Comparison of ENCODE assay signal across 1 cellular context in genomic region chr20:16472045-16472872, GRCh38.
TF ChIP-seq lines count a peak whose summit lies in the region.

No MANE protein-coding gene starts in this region.

TF ChIP-seq in K562, 482 proteins besides CTCF, POLR2A, EP300 and RAD21 (continued from another document and continues in another):
- no peak for TF ChIP-seq MBD1 (CRISPR knock-in tag; IDR thresholded peaks at IDR 0.05)
- no peak for TF ChIP-seq ZNF444 (CRISPR knock-in tag; IDR thresholded peaks at IDR 0.05)
- peak; percentile 25; the same call in 1 of the 2 replicates for TF ChIP-seq CXXC5 (CRISPR knock-in tag; IDR thresholded peaks at IDR 0.05)
- peak; percentile 67 to 68 for TF ChIP-seq FOXK2 (conservative IDR thresholded peaks at IDR 0.05 in 1 of 2, IDR thresholded peaks at IDR 0.05 in 1 of 2; ENCODE audit: low read depth in 2 of 2)
- no peak for TF ChIP-seq CEBPB (tag; IDR thresholded peaks at IDR 0.05)
- TF ChIP-seq TCF3 (CRISPR knock-in tag; IDR thresholded peaks at IDR 0.05): peak; percentile 52
- TF ChIP-seq, protein P1, sequence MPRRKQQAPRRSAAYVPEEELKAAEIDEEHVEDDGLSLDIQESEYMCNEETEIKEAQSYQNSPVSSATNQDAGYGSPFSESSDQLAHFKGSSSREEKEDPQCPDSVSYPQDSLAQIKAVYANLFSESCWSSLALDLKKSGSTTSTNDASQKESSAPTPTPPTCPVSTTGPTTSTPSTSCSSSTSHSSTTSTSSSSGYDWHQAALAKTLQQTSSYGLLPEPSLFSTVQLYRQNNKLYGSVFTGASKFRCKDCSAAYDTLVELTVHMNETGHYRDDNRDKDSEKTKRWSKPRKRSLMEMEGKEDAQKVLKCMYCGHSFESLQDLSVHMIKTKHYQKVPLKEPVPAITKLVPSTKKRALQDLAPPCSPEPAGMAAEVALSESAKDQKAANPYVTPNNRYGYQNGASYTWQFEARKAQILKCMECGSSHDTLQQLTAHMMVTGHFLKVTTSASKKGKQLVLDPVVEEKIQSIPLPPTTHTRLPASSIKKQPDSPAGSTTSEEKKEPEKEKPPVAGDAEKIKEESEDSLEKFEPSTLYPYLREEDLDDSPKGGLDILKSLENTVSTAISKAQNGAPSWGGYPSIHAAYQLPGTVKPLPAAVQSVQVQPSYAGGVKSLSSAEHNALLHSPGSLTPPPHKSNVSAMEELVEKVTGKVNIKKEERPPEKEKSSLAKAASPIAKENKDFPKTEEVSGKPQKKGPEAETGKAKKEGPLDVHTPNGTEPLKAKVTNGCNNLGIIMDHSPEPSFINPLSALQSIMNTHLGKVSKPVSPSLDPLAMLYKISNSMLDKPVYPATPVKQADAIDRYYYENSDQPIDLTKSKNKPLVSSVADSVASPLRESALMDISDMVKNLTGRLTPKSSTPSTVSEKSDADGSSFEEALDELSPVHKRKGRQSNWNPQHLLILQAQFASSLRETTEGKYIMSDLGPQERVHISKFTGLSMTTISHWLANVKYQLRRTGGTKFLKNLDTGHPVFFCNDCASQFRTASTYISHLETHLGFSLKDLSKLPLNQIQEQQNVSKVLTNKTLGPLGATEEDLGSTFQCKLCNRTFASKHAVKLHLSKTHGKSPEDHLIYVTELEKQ (CRISPR knock-in tag; IDR thresholded peaks at IDR 0.05): no peak
- TF ChIP-seq, protein P2, sequence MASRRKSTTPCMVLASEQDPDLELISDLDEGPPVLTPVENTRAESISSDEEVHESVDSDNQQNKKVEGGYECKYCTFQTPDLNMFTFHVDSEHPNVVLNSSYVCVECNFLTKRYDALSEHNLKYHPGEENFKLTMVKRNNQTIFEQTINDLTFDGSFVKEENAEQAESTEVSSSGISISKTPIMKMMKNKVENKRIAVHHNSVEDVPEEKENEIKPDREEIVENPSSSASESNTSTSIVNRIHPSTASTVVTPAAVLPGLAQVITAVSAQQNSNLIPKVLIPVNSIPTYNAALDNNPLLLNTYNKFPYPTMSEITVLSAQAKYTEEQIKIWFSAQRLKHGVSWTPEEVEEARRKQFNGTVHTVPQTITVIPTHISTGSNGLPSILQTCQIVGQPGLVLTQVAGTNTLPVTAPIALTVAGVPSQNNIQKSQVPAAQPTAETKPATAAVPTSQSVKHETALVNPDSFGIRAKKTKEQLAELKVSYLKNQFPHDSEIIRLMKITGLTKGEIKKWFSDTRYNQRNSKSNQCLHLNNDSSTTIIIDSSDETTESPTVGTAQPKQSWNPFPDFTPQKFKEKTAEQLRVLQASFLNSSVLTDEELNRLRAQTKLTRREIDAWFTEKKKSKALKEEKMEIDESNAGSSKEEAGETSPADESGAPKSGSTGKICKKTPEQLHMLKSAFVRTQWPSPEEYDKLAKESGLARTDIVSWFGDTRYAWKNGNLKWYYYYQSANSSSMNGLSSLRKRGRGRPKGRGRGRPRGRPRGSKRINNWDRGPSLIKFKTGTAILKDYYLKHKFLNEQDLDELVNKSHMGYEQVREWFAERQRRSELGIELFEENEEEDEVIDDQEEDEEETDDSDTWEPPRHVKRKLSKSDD (conservative IDR thresholded peaks at IDR 0.05; ENCODE audit: low read length): no peak
- no peak for TF ChIP-seq POLR2AphosphoS5 (IDR thresholded peaks at IDR 0.05; ENCODE audit: control insufficient read depth, insufficient read depth, low read depth, low read length)
- TF ChIP-seq CBFA2T3 (IDR thresholded peaks at IDR 0.05): peak; percentile 76
- no peak for TF ChIP-seq MYBL2 (IDR thresholded peaks at IDR 0.05; ENCODE audit: low read depth)
- TF ChIP-seq MYBL2 (CRISPR knock-in tag; IDR thresholded peaks at IDR 0.05; ENCODE audit: borderline replicate concordance): no peak
- TF ChIP-seq U2AF1 (optimal IDR thresholded peaks at IDR 0.05; ENCODE audit: low read depth, low read length): no peak
- TF ChIP-seq ATF7 (IDR thresholded peaks at IDR 0.05): peak; percentile 47; the same call in 1 of the 2 replicates
- TF ChIP-seq, protein P3, sequence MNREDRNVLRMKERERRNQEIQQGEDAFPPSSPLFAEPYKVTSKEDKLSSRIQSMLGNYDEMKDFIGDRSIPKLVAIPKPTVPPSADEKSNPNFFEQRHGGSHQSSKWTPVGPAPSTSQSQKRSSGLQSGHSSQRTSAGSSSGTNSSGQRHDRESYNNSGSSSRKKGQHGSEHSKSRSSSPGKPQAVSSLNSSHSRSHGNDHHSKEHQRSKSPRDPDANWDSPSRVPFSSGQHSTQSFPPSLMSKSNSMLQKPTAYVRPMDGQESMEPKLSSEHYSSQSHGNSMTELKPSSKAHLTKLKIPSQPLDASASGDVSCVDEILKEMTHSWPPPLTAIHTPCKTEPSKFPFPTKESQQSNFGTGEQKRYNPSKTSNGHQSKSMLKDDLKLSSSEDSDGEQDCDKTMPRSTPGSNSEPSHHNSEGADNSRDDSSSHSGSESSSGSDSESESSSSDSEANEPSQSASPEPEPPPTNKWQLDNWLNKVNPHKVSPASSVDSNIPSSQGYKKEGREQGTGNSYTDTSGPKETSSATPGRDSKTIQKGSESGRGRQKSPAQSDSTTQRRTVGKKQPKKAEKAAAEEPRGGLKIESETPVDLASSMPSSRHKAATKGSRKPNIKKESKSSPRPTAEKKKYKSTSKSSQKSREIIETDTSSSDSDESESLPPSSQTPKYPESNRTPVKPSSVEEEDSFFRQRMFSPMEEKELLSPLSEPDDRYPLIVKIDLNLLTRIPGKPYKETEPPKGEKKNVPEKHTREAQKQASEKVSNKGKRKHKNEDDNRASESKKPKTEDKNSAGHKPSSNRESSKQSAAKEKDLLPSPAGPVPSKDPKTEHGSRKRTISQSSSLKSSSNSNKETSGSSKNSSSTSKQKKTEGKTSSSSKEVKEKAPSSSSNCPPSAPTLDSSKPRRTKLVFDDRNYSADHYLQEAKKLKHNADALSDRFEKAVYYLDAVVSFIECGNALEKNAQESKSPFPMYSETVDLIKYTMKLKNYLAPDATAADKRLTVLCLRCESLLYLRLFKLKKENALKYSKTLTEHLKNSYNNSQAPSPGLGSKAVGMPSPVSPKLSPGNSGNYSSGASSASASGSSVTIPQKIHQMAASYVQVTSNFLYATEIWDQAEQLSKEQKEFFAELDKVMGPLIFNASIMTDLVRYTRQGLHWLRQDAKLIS (CRISPR knock-in tag; IDR thresholded peaks at IDR 0.05): no peak
- no peak for TF ChIP-seq MECOM (CRISPR knock-in tag; IDR thresholded peaks at IDR 0.05)
- no peak for TF ChIP-seq PHF21A (IDR thresholded peaks at IDR 0.05; ENCODE audit: borderline replicate concordance, low read depth)
- peak; percentile 30 for TF ChIP-seq SOX6 (IDR thresholded peaks at IDR 0.05)
- no peak for TF ChIP-seq ZNF282 (CRISPR knock-in tag; IDR thresholded peaks at IDR 0.05)
- TF ChIP-seq, protein P4, sequence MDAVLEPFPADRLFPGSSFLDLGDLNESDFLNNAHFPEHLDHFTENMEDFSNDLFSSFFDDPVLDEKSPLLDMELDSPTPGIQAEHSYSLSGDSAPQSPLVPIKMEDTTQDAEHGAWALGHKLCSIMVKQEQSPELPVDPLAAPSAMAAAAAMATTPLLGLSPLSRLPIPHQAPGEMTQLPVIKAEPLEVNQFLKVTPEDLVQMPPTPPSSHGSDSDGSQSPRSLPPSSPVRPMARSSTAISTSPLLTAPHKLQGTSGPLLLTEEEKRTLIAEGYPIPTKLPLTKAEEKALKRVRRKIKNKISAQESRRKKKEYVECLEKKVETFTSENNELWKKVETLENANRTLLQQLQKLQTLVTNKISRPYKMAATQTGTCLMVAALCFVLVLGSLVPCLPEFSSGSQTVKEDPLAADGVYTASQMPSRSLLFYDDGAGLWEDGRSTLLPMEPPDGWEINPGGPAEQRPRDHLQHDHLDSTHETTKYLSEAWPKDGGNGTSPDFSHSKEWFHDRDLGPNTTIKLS (IDR thresholded peaks at IDR 0.05; ENCODE audit: borderline replicate concordance, low read depth): no peak
- TF ChIP-seq, protein P5, sequence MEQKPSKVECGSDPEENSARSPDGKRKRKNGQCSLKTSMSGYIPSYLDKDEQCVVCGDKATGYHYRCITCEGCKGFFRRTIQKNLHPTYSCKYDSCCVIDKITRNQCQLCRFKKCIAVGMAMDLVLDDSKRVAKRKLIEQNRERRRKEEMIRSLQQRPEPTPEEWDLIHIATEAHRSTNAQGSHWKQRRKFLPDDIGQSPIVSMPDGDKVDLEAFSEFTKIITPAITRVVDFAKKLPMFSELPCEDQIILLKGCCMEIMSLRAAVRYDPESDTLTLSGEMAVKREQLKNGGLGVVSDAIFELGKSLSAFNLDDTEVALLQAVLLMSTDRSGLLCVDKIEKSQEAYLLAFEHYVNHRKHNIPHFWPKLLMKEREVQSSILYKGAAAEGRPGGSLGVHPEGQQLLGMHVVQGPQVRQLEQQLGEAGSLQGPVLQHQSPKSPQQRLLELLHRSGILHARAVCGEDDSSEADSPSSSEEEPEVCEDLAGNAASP (IDR thresholded peaks at IDR 0.05): no peak
- no peak for TF ChIP-seq ARID4B (CRISPR knock-in tag; IDR thresholded peaks at IDR 0.05)
- TF ChIP-seq, protein P6, sequence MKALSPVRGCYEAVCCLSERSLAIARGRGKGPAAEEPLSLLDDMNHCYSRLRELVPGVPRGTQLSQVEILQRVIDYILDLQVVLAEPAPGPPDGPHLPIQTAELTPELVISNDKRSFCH (CRISPR knock-in tag; IDR thresholded peaks at IDR 0.05): no peak
- TF ChIP-seq, protein P6 (tag; IDR thresholded peaks at IDR 0.05): no peak
- TF ChIP-seq MCM5 (IDR thresholded peaks at IDR 0.05; ENCODE audit: low read depth): no peak
- TF ChIP-seq C11orf30 (IDR thresholded peaks at IDR 0.05; ENCODE audit: low read depth): peak; percentile 17; the same call in 1 of the 2 replicates
- peak; percentile 66 for TF ChIP-seq JUNB (CRISPR knock-in tag; conservative IDR thresholded peaks at IDR 0.05)
- TF ChIP-seq, protein P7, sequence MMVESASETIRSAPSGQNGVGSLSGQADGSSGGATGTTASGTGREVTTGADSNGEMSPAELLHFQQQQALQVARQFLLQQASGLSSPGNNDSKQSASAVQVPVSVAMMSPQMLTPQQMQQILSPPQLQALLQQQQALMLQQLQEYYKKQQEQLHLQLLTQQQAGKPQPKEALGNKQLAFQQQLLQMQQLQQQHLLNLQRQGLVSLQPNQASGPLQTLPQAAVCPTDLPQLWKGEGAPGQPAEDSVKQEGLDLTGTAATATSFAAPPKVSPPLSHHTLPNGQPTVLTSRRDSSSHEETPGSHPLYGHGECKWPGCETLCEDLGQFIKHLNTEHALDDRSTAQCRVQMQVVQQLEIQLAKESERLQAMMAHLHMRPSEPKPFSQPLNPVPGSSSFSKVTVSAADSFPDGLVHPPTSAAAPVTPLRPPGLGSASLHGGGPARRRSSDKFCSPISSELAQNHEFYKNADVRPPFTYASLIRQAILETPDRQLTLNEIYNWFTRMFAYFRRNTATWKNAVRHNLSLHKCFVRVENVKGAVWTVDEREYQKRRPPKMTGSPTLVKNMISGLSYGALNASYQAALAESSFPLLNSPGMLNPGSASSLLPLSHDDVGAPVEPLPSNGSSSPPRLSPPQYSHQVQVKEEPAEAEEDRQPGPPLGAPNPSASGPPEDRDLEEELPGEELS (CRISPR knock-in tag; IDR thresholded peaks at IDR 0.05; ENCODE audit: borderline replicate concordance): no peak
- TF ChIP-seq PRMT5 (CRISPR knock-in tag; IDR thresholded peaks at IDR 0.05): no peak
- TF ChIP-seq PHB2 (IDR thresholded peaks at IDR 0.05; ENCODE audit: low read depth): no peak
- TF ChIP-seq, protein P8, sequence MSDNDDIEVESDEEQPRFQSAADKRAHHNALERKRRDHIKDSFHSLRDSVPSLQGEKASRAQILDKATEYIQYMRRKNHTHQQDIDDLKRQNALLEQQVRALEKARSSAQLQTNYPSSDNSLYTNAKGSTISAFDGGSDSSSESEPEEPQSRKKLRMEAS (CRISPR knock-in tag; IDR thresholded peaks at IDR 0.05): peak; percentile 33; the same call in 1 of the 2 replicates
- peak; percentile 18; the same call in 1 of the 2 replicates for TF ChIP-seq HMBOX1 (IDR thresholded peaks at IDR 0.05)
